ENCODE assay signal across 21 cellular contexts in genomic region chr12:106281056-106281782, GRCh38.
"Had no signal": no experiment of that assay in that cellular context is flagged by ENCODE, and none has a peak within 500 bp of the region (broad histone marks: within the 10 kb centered on the region; RNA-seq: fewer than 3 reads in every experiment).

No MANE protein-coding gene starts in this region.

- H3K9me3 ChIP-seq: testis had no signal

- H3K36me3 ChIP-seq: cardiac muscle cell had no signal

- ATAC-seq: activated T-helper 17 cell treated with anti-CD3 and anti-CD28 coated beads, Interleukin-2, amount 50 U/mL, for 72 hours; sciatic nerve; stimulated activated effector memory CD8-positive, alpha-beta T cell treated with anti-CD3 and anti-CD28 coated beads, Interleukin-12 subunit alpha, Interleukin-12 subunit beta, amount 100 ng/mL, for 72 hours had no signal

- H3K27me3 ChIP-seq: cardiac muscle cell, testis had no signal

- H3K4me1 ChIP-seq: testis had no signal

- H3K27ac ChIP-seq: cardiac muscle cell, psoas muscle, testis had no signal

- DNase-seq: activated CD4-positive, alpha-beta T cell treated with anti-CD3 and anti-CD28 coated beads for 48 hours; activated CD4-positive, CD25-positive, alpha-beta regulatory T cell; activated CD8-positive, alpha-beta T cell treated with anti-CD3 and anti-CD28 coated beads for 36 hours; activated naive CD4-positive, alpha-beta T cell; activated naive CD8-positive, alpha-beta T cell treated with anti-CD3 and anti-CD28 coated beads for 36 hours; activated T-cell treated with anti-CD3 and anti-CD28 coated beads, Interleukin-2, amount 50 U/mL, for 1 hour; amniotic stem cell; dermis blood vessel endothelial cell; effector memory CD4-positive, alpha-beta T cell; hypothalamus; mammary epithelial cell; midbrain; psoas muscle; stimulated activated CD4-positive, alpha-beta T cell treated with anti-CD3 and anti-CD28 coated beads, Interleukin-4, amount 100 ng/mL, for 24 hours; T-cell; testis had no signal

- H3K4me3 ChIP-seq: cardiac muscle cell, psoas muscle, smooth muscle cell, testis had no signal
